In the genomic region with DNA sequence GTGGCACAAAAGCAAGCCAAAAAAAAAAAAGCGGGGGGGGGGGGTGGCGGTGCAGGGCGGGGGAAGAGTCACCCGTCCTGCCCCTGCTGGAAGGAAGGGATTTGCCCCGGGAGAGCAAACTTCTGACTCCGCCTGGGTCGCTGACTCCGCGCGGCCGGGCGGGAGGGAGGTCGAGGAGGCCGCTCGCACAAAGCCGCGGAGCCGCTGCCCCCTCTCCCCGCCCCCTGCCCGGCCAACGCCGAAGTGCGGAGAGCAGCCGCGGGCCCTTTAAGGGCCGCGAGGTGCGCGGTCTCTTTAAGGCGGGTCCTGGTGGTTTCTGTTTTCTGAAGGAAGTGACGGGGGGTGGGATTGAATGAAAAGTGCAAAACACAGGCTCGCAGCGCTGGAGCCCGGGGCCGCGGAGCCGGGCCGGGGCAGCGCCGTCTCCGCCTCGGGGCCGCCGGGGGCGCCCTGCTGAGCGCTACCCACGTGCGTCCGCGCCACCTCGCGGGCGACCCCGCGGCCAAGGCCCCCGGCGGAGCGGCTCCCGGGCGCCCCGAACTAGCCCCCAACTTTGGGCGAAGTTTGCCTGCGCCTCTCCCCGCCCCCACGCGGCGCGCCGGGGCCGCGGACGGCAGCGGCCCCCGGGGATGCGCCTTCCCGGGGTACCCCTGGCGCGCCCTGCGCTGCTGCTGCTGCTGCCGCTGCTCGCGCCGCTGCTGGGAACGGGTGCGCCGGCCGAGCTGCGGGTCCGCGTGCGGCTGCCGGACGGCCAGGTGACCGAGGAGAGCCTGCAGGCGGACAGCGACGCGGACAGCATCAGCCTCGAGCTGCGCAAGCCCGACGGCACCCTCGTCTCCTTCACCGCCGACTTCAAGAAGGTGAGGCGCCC, we compare ENCODE assay signal across 8 cellular contexts. TPM values are rescaled to one million over a fixed set of nuclear protein-coding genes. Genes with fewer than 3 reads are reported as not detected.
DNase-seq lines count a peak whose midpoint lies in the region; ATAC-seq lines count a peak whose summit lies in the region.

A gene (plus strand): TSS at position 382 of the 871 bp plus-strand sequence. CDS start 248 bp downstream, at position 630.

- peak; percentile 65 for ATAC-seq in HG02970 (IDR thresholded peaks at IDR 0.05; ENCODE audit: low FRiP score, unreplicated experiment)

- H3K27me3 ChIP-seq in mononuclear cell (ENCODE audit: insufficient read depth, low read length): peaks cover 2% of the 10 kb centered on the region

- H3K4me3 ChIP-seq in mononuclear cell (ENCODE audit: low read length): peak within 1 kb of the TSS; percentile 51

- DNase-seq in NCI-H1417 (lab: John Stamatoyannopoulos, UW) (peak; percentile 55 to 76 (median 74)), NCI-H1417 treated with DMSO at 0.1 percent for 48 hours (lab: John Stamatoyannopoulos, UW) (no peak), NCI-H748 (lab: John Stamatoyannopoulos, UW; ENCODE audit: unreplicated experiment) (peak; percentile 63), epidermal melanocyte (ENCODE audit: insufficient read length, low spot score) (peak; percentile 90)
- peak; percentile 69 for DNase-seq in activated CD8-positive, alpha-beta memory T cell treated with anti-CD3 and anti-CD28 coated beads, Interleukin-2, amount 50 U/mL, for 48 hours
- DNase-seq in stimulated activated CD8-positive, alpha-beta memory T cell treated with anti-CD3 and anti-CD28 coated beads, Interleukin-2, amount 100 ng/mL, for 48 hours (ENCODE audit: low read depth in 2 of 2): peak; percentile 30 to 36

- peaks cover 54% of the 10 kb centered on the region for H3K4me1 ChIP-seq in mononuclear cell (ENCODE audit: insufficient read depth, low read length)

- H3K9me3 ChIP-seq in mononuclear cell (ENCODE audit: low read depth, low read length): no peaks in the 10 kb centered on the region

RNA-seq across cellular contexts. Expression of the gene that starts here (rescaled TPM):
- total RNA-seq in mononuclear cell: 13.3 TPM
